Comparison of ENCODE assay signal across 17 cellular contexts in genomic region chr7:85239114-85239513, GRCh38. TPM values are rescaled to one million over a fixed set of nuclear protein-coding genes. Genes with fewer than 3 reads are reported as not detected.
DNase-seq lines count a peak whose midpoint lies in the region; ATAC-seq and TF ChIP-seq lines count a peak whose summit lies in the region.
"Had no signal": no experiment of that assay in that cellular context is flagged by ENCODE, and none has a peak within 500 bp of the region (broad histone marks: within the 10 kb centered on the region; RNA-seq: fewer than 3 reads in every experiment).

No MANE protein-coding gene starts in this region.

- H3K27ac ChIP-seq in A673 (ENCODE audit: low read depth, low read length, poor library complexity, severe bottlenecking) = no peak overlapping the region
- no peak overlapping the region for H3K27ac ChIP-seq in PC-9
- no peak overlapping the region for H3K27ac ChIP-seq in neural progenitor cell
- H3K27ac ChIP-seq: BLaER1 treated with 17β-estradiol and CSF1 and Interleukin-3, amounts not matched to agents 10 nM and 100 nM had no signal

- DNase-seq in A673 (ENCODE audit: low spot score) (peak; percentile 15), MV-4-11 (lab: John Stamatoyannopoulos, UW) (peak; percentile 23), PC-9 (no peak), neural progenitor cell (ENCODE audit: low spot score) (peak; percentile 65), NOMO-1 (lab: John Stamatoyannopoulos, UW; ENCODE audit: unreplicated experiment in 2 of 2) (no peak), Calu3 (no peak)
- DNase-seq: 8988T; ACHN; CD4-positive, CD25-positive, alpha-beta regulatory T cell; DMS79; HCEC 1CT; HFFc6; KG1 had no signal

- H3F3A ChIP-seq in PC-9 (ENCODE audit: insufficient read depth, low read depth) (no peaks in the 10 kb centered on the region), neural progenitor cell (ENCODE audit: low read depth) (no peaks in the 10 kb centered on the region)

- H3K36me3 ChIP-seq in A673 (ENCODE audit: insufficient read depth, low read length, poor library complexity, severe bottlenecking) (no peaks in the 10 kb centered on the region), PC-9 (ENCODE audit: low read depth) (no peaks in the 10 kb centered on the region), neural progenitor cell (no peaks in the 10 kb centered on the region)
- H3K36me3 ChIP-seq: BLaER1 treated with 17β-estradiol and CSF1 and Interleukin-3, amounts not matched to agents 10 nM and 100 nM had no signal

- POLR2A ChIA-PET in A673 (lab: Charles Lee; ENCODE audit: low non-redundant PET) (no interaction called here), PC-9 (lab: Charles Lee; ENCODE audit: unreplicated experiment) (no interaction called here)

- H3K36me3 Mint-ChIP-seq in neural progenitor cell = no peaks in the 10 kb centered on the region
- no peaks in the 10 kb centered on the region for H3K36me3 Mint-ChIP-seq in Calu3 (ENCODE audit: insufficient read depth, unreplicated experiment)
- H3K36me3 Mint-ChIP-seq: CD4-positive, CD25-positive, alpha-beta regulatory T cell; IgD-negative memory B cell had no signal

- H3K79me2 ChIP-seq in PC-9 (ENCODE audit: low read depth) = no peaks in the 10 kb centered on the region
- no peaks in the 10 kb centered on the region for H3K79me2 ChIP-seq in neural progenitor cell (ENCODE audit: low read depth)

- H3K27me3 ChIP-seq in A673 (replicated peaks; ENCODE audit: insufficient read depth, low read depth, low read length, poor library complexity) = no peaks in the 10 kb centered on the region
- H3K27me3 ChIP-seq in PC-9 (ENCODE audit: insufficient read depth, low read depth) = no peaks in the 10 kb centered on the region
- H3K27me3 ChIP-seq in neural progenitor cell = peaks cover 82% of the 10 kb centered on the region
- H3K27me3 ChIP-seq: BLaER1 treated with 17β-estradiol and CSF1 and Interleukin-3, amounts not matched to agents 10 nM and 100 nM had no signal

- intact Hi-C loops in A673 (cut with micrococcal nuclease; ENCODE audit: unreplicated experiment) = no loop called here
- intact Hi-C loops in PC-9 (cut with micrococcal nuclease; ENCODE audit: unreplicated experiment) = no loop called here
- intact Hi-C loops in Calu3 (cut with micrococcal nuclease; ENCODE audit: unreplicated experiment) = no loop called here

- H2AFZ ChIP-seq in PC-9 (0 out of 2 replicates have a peak overlapping the region, but pooled peaks have one; percentile 53), neural progenitor cell (replicated peaks) (no peak overlapping the region)

- H4K20me1 ChIP-seq in PC-9 (ENCODE audit: insufficient read depth) (no peaks in the 10 kb centered on the region), neural progenitor cell (ENCODE audit: low read depth) (no peaks in the 10 kb centered on the region)
- H4K20me1 ChIP-seq: BLaER1 treated with 17β-estradiol and CSF1 and Interleukin-3, amounts not matched to agents 10 nM and 100 nM had no signal

- CTCF ChIA-PET in A673 (lab: Charles Lee) = no interaction called here
- CTCF ChIA-PET in PC-9 (lab: Charles Lee) = no interaction called here
- CTCF ChIA-PET in Calu3 (lab: Charles Lee) = no interaction called here

- no TSS peak for BruUV-seq in A673 (replicated peaks; lab: Mats Ljungman, UMichigan)
- no TSS peak for BruUV-seq in PC-9 (replicated peaks; lab: Mats Ljungman, UMichigan)
- BruUV-seq in Calu3 (replicated peaks; lab: Mats Ljungman, UMichigan) = no TSS peak

- H3K4me2 ChIP-seq in PC-9 (no peak overlapping the region), neural progenitor cell (no peak overlapping the region)
- H3K4me2 ChIP-seq: BLaER1 treated with 17β-estradiol and CSF1 and Interleukin-3, amounts not matched to agents 10 nM and 100 nM had no signal

- H3K27me3 Mint-ChIP-seq in neural progenitor cell (ENCODE audit: insufficient read depth, low read depth) = no peaks in the 10 kb centered on the region
- no peaks in the 10 kb centered on the region for H3K27me3 Mint-ChIP-seq in Calu3 (ENCODE audit: unreplicated experiment)
- H3K27me3 Mint-ChIP-seq: CD4-positive, CD25-positive, alpha-beta regulatory T cell; IgD-negative memory B cell had no signal

- H3K9ac ChIP-seq in neural progenitor cell = no peak overlapping the region
- H3K9ac ChIP-seq: BLaER1 treated with 17β-estradiol and CSF1 and Interleukin-3, amounts not matched to agents 10 nM and 100 nM had no signal

- H3K27ac Mint-ChIP-seq in neural progenitor cell = no peak overlapping the region
- no peak overlapping the region for H3K27ac Mint-ChIP-seq in Calu3 (ENCODE audit: unreplicated experiment)
- H3K27ac Mint-ChIP-seq: CD4-positive, CD25-positive, alpha-beta regulatory T cell; HFFc6; IgD-negative memory B cell had no signal

- H3K4me3 Mint-ChIP-seq in neural progenitor cell (no peak overlapping the region), Calu3 (ENCODE audit: low read depth, unreplicated experiment) (no peak overlapping the region)
- H3K4me3 Mint-ChIP-seq: CD4-positive, CD25-positive, alpha-beta regulatory T cell; HFFc6; IgD-negative memory B cell had no signal

- H3K9me3 Mint-ChIP-seq in neural progenitor cell (no peaks in the 10 kb centered on the region), Calu3 (ENCODE audit: low read depth, unreplicated experiment) (no peaks in the 10 kb centered on the region)
- H3K9me3 Mint-ChIP-seq: HFFc6 had no signal

- no peaks in the 10 kb centered on the region for H3K4me1 Mint-ChIP-seq in neural progenitor cell
- H3K4me1 Mint-ChIP-seq in Calu3 (ENCODE audit: low read depth, unreplicated experiment) = no peaks in the 10 kb centered on the region
- H3K4me1 Mint-ChIP-seq: CD4-positive, CD25-positive, alpha-beta regulatory T cell had no signal

- H3K4me3 ChIP-seq in A673 (ENCODE audit: low read depth, low read length, poor library complexity, severe bottlenecking) (no peak overlapping the region), PC-9 (no peak overlapping the region), neural progenitor cell (no peak overlapping the region)
- H3K4me3 ChIP-seq: BLaER1 treated with 17β-estradiol and CSF1 and Interleukin-3, amounts not matched to agents 10 nM and 100 nM had no signal

- TF ChIP-seq CTCF in A673 (conservative IDR thresholded peaks at IDR 0.05; ENCODE audit: low read depth, low read length) (no peak), PC-9 (conservative IDR thresholded peaks at IDR 0.05) (no peak), neural progenitor cell (IDR thresholded peaks at IDR 0.05) (no peak), Calu3 (IDR thresholded peaks at IDR 0.05; ENCODE audit: unreplicated experiment) (no peak)

- H3K4me1 ChIP-seq in A673 (ENCODE audit: insufficient read depth, low read length, poor library complexity, severe bottlenecking) = no peaks in the 10 kb centered on the region
- no peaks in the 10 kb centered on the region for H3K4me1 ChIP-seq in PC-9 (replicated peaks; ENCODE audit: insufficient read depth)
- H3K4me1 ChIP-seq in neural progenitor cell = no peaks in the 10 kb centered on the region
- H3K4me1 ChIP-seq: BLaER1 treated with 17β-estradiol and CSF1 and Interleukin-3, amounts not matched to agents 10 nM and 100 nM had no signal

- H3K9me3 ChIP-seq in A673 (ENCODE audit: low read depth, low read length, poor library complexity, severe bottlenecking) (no peaks in the 10 kb centered on the region), PC-9 (ENCODE audit: insufficient read depth, low read depth) (no peaks in the 10 kb centered on the region; the same call in 1 of the 2 replicates), neural progenitor cell (ENCODE audit: low read depth) (no peaks in the 10 kb centered on the region)
- H3K9me3 ChIP-seq: BLaER1 treated with 17β-estradiol and CSF1 and Interleukin-3, amounts not matched to agents 10 nM and 100 nM had no signal

- H3K9me2 ChIP-seq in PC-9 (ENCODE audit: insufficient read depth) = no peaks in the 10 kb centered on the region

- no peak for ATAC-seq in HG03175 (IDR thresholded peaks at IDR 0.05; ENCODE audit: unreplicated experiment)

RNA-seq across cellular contexts. Expression of gene SEMA3D, which starts 52.3 kb away (rescaled TPM):
- total RNA-seq in A673 (2021) (23.3 and 32.0 TPM in 2 replicates), PC-9 (2021) (2.6 and 4.8 TPM in 2 replicates), neural progenitor cell (ENCODE audit: low replicate concordance) (0.99 TPM in 2 replicates), Calu3 (2022) (0.91 and 2.0 TPM in 2 replicates)
- total RNA-seq: CD4-positive, CD25-positive, alpha-beta regulatory T cell; HT-29 had no signal

Comparison
In these comparisons a context has a peak if more than half of its experiments do, and no peak if none do; other contexts are left out.
1. DNase-seq: peak in A673 (single experiment), MV-4-11 (single experiment) and neural progenitor cell (single experiment); none in PC-9 (0 of 2), NOMO-1 (0 of 2) and Calu3 (single experiment).